ENCODE assay signal across 17 cellular contexts in genomic region chr15:69727257-69727924, GRCh38.
"Had no signal": no experiment of that assay in that cellular context is flagged by ENCODE, and none has a peak within 500 bp of the region (broad histone marks: within the 10 kb centered on the region; RNA-seq: fewer than 3 reads in every experiment).

No MANE protein-coding gene starts in this region.

- H3K9me3 Mint-ChIP-seq: activated CD8-positive, alpha-beta T cell treated with anti-CD3 and anti-CD28 coated beads for 36 hours; activated naive CD8-positive, alpha-beta T cell treated with anti-CD3 and anti-CD28 coated beads for 36 hours; activated T-cell treated with anti-CD3 and anti-CD28 coated beads, Interleukin-2, amount 50 U/mL, for 72 hours; stimulated activated naive CD8-positive, alpha-beta T cell treated with anti-CD3 and anti-CD28 coated beads, Interleukin-15, Interleukin-2, amounts not matched to agents 100 ng/mL and 50 ng/mL, for 24 hours had no signal

- H3K9me3 ChIP-seq: lower lobe of right lung, mucosa of descending colon, sigmoid colon had no signal

- H3K27ac Mint-ChIP-seq: activated CD8-positive, alpha-beta T cell treated with anti-CD3 and anti-CD28 coated beads for 36 hours; activated naive CD8-positive, alpha-beta T cell treated with anti-CD3 and anti-CD28 coated beads for 36 hours; activated T-cell treated with anti-CD3 and anti-CD28 coated beads, Interleukin-2, amount 50 U/mL, for 72 hours; nephron; stimulated activated naive CD8-positive, alpha-beta T cell treated with anti-CD3 and anti-CD28 coated beads, Interleukin-15, Interleukin-2, amounts not matched to agents 100 ng/mL and 50 ng/mL, for 24 hours had no signal

- H3K27ac ChIP-seq: brain microvascular endothelial cell, sigmoid colon, VCaP had no signal

- H3K36me3 ChIP-seq: brain microvascular endothelial cell, lower lobe of right lung, sigmoid colon had no signal

- ATAC-seq: activated CD8-positive, alpha-beta T cell treated with anti-CD3 and anti-CD28 coated beads for 36 hours; activated T-cell treated with anti-CD3 and anti-CD28 coated beads, Interleukin-2, amount 50 U/mL, for 72 hours; lower lobe of right lung; mucosa of descending colon had no signal

- DNase-seq: activated CD4-positive, alpha-beta T cell treated with anti-CD3 and anti-CD28 coated beads for 4 hours; activated CD8-positive, alpha-beta memory T cell treated with anti-CD3 and anti-CD28 coated beads, Interleukin-2, amount 50 U/mL, for 4 hours; activated CD8-positive, alpha-beta T cell treated with anti-CD3 and anti-CD28 coated beads for 36 hours; activated gamma-delta T cell treated with Interleukin-2 at 50 U/mL for 16 hours; activated naive CD8-positive, alpha-beta T cell treated with anti-CD3 and anti-CD28 coated beads for 36 hours; activated T-cell treated with anti-CD3 and anti-CD28 coated beads, Interleukin-2, amount 50 U/mL, for 72 hours; brain microvascular endothelial cell; hypothalamus; left cardiac atrium; lower lobe of right lung; mucosa of descending colon; sigmoid colon; stimulated activated CD4-positive, alpha-beta T cell treated with anti-CD3 and anti-CD28 coated beads, Interleukin-2, amount 100 ng/mL, for 48 hours; stimulated activated CD8-positive, alpha-beta memory T cell treated with anti-CD3 and anti-CD28 coated beads, Interleukin-4, amount 100 ng/mL, for 48 hours had no signal

- H3K4me3 Mint-ChIP-seq: activated CD8-positive, alpha-beta T cell treated with anti-CD3 and anti-CD28 coated beads for 36 hours; activated naive CD8-positive, alpha-beta T cell treated with anti-CD3 and anti-CD28 coated beads for 36 hours; activated T-cell treated with anti-CD3 and anti-CD28 coated beads, Interleukin-2, amount 50 U/mL, for 72 hours; nephron; stimulated activated naive CD8-positive, alpha-beta T cell treated with anti-CD3 and anti-CD28 coated beads, Interleukin-15, Interleukin-2, amounts not matched to agents 100 ng/mL and 50 ng/mL, for 24 hours had no signal

- H3K36me3 Mint-ChIP-seq: activated naive CD8-positive, alpha-beta T cell treated with anti-CD3 and anti-CD28 coated beads for 36 hours had no signal

- H3K4me3 ChIP-seq: lower lobe of right lung, mucosa of descending colon, sigmoid colon had no signal

- H3K27me3 ChIP-seq: brain microvascular endothelial cell, sigmoid colon had no signal
